In genomic region chr6:106324726-106325335, GRCh38 we compare ENCODE assay signal across 8 cellular contexts. TPM values are rescaled to one million over a fixed set of nuclear protein-coding genes. Genes with fewer than 3 reads are reported as not detected.
DNase-seq lines count a peak whose midpoint lies in the region; ATAC-seq and TF ChIP-seq lines count a peak whose summit lies in the region.

No MANE protein-coding gene starts in this region.

- peaks cover 15% of the 10 kb centered on the region for H3K27me3 Mint-ChIP-seq in chondrocyte (ENCODE audit: low read depth)

- H3K4me3 ChIP-seq in muscle layer of colon (ENCODE audit: low read depth in 1 of 2, low read length in 2 of 2), result peak overlapping the region; percentile 72 to 100

- no peaks in the 10 kb centered on the region for H3K36me3 ChIP-seq in muscle layer of colon (ENCODE audit: insufficient read depth, low read length)

- H3K36me3 Mint-ChIP-seq in chondrocyte (ENCODE audit: low read depth), result no peaks in the 10 kb centered on the region

- no peaks in the 10 kb centered on the region for H3K9me3 ChIP-seq in muscle layer of colon (ENCODE audit: low read length)

- no peaks in the 10 kb centered on the region for H3K27me3 ChIP-seq in muscle layer of colon (ENCODE audit: control insufficient read depth in 1 of 2, insufficient read depth in 2 of 2, low read length in 2 of 2)

- DNase-seq in Kasumi-1 (lab: John Stamatoyannopoulos, UW), result peak; percentile 16 to 18
- DNase-seq in chondrocyte (ENCODE audit: low spot score), result no peak
- no peak for DNase-seq in iPS-NIHi11 (ENCODE audit: low spot score)
- DNase-seq in SKM-1 treated with dmso at 0.1 percent for 144 hours (lab: John Stamatoyannopoulos, UW; ENCODE audit: unreplicated experiment), result no peak
- DNase-seq in NK-92 (lab: John Stamatoyannopoulos, UW; ENCODE audit: unreplicated experiment), result no peak

- TF ChIP-seq CTCF in C4-2B (conservative IDR thresholded peaks at IDR 0.05) (no peak), chondrocyte (IDR thresholded peaks at IDR 0.05) (no peak)

- H3K4me1 ChIP-seq in muscle layer of colon (ENCODE audit: insufficient read depth, low read length), result peaks cover 13% of the 10 kb centered on the region

- peak overlapping the region; percentile 71 for H3K9ac ChIP-seq in muscle layer of colon (ENCODE audit: low read length)

- H3K27ac Mint-ChIP-seq in chondrocyte (ENCODE audit: unreplicated experiment), result peak overlapping the region; percentile 98

- H3K9me3 Mint-ChIP-seq in chondrocyte (ENCODE audit: low read depth), result no peaks in the 10 kb centered on the region

- no peak for ATAC-seq in HG03521 (IDR thresholded peaks at IDR 0.05; ENCODE audit: unreplicated experiment)

- H3K4me3 Mint-ChIP-seq in chondrocyte (ENCODE audit: unreplicated experiment), result peak overlapping the region; percentile 99

- H3K4me1 Mint-ChIP-seq in chondrocyte (ENCODE audit: low read depth), result peaks cover 28% of the 10 kb centered on the region

- H3K27ac ChIP-seq in C4-2B, result peak overlapping the region; percentile 93
- peak overlapping the region; percentile 94 for H3K27ac ChIP-seq in muscle layer of colon (ENCODE audit: low read depth, low read length)

RNA-seq across cellular contexts. Expression of gene ATG5, which starts 0.7 kb away (rescaled TPM):
- total RNA-seq in chondrocyte, result 21.4 to 24.7 TPM (median 23.7 TPM) in 3 replicates

RNA-seq across cellular contexts. Expression of gene CRYBG1, which starts 35.7 kb away (rescaled TPM):
- total RNA-seq in chondrocyte, result 3.9 to 16.2 TPM (median 4.5 TPM) in 3 replicates

Comparison
In these comparisons a context has a peak if more than half of its experiments do, and no peak if none do; other contexts are left out.
1. DNase-seq: peak in Kasumi-1 (2 of 2); none in chondrocyte (single experiment), iPS-NIHi11 (single experiment), SKM-1 treated with dmso at 0.1 percent for 144 hours (single experiment) and NK-92 (single experiment).